22 cellular contexts compared by ENCODE assay signal in genomic region chr17:1732241-1733046, GRCh38. TPM values are rescaled to one million over a fixed set of nuclear protein-coding genes. Genes with fewer than 3 reads are reported as not detected.
A peak's percentile ranks its signal among the peaks of the same experiment; 100 is the strongest.
DNase-seq lines count a peak whose midpoint lies in the region; ATAC-seq, FAIRE-seq and TF ChIP-seq lines count a peak whose summit lies in the region.
"Had no signal": no experiment of that assay in that cellular context is flagged by ENCODE, and none has a peak within 500 bp of the region (broad histone marks: within the 10 kb centered on the region; RNA-seq: fewer than 3 reads in every experiment).

No MANE protein-coding gene starts in this region.

- H3K9me3 Mint-ChIP-seq in activated T-cell treated with anti-CD3 and anti-CD28 coated beads, Interleukin-2, amount 50 U/mL, for 24 hours, result no peaks in the 10 kb centered on the region
- no peaks in the 10 kb centered on the region for H3K9me3 Mint-ChIP-seq in activated T-cell treated with anti-CD3 and anti-CD28 coated beads, Interleukin-2, amount 50 U/mL, for 72 hours
- H3K9me3 Mint-ChIP-seq in activated naive CD8-positive, alpha-beta T cell treated with anti-CD3 and anti-CD28 coated beads, Interleukin-2, amount 50 U/mL, for 24 hours, result no peaks in the 10 kb centered on the region
- H3K9me3 Mint-ChIP-seq: CD8-positive, alpha-beta T cell had no signal

- H3K4me3 ChIP-seq in bronchial epithelial cell (ENCODE audit: low read depth, low read length) (no peak overlapping the region), neuronal stem cell (ENCODE audit: low read length in 2 of 2) (no peak overlapping the region)
- H3K4me3 ChIP-seq: MG63 had no signal

- no peak overlapping the region for H3K23ac ChIP-seq in neuronal stem cell (ENCODE audit: low read depth, low read length, poor library complexity)

- peaks cover 64% of the 10 kb centered on the region for H3K36me3 Mint-ChIP-seq in activated T-cell treated with anti-CD3 and anti-CD28 coated beads, Interleukin-2, amount 50 U/mL, for 24 hours (ENCODE audit: low read depth)
- no peaks in the 10 kb centered on the region for H3K36me3 Mint-ChIP-seq in activated T-cell treated with anti-CD3 and anti-CD28 coated beads, Interleukin-2, amount 50 U/mL, for 72 hours (ENCODE audit: insufficient read depth in 2 of 2)
- H3K36me3 Mint-ChIP-seq in activated naive CD8-positive, alpha-beta T cell treated with anti-CD3 and anti-CD28 coated beads, Interleukin-2, amount 50 U/mL, for 24 hours (ENCODE audit: low read depth), result peaks cover 3% of the 10 kb centered on the region

- no peak overlapping the region for H2BK12ac ChIP-seq in neuronal stem cell (ENCODE audit: low read length)

- H4K8ac ChIP-seq in neuronal stem cell (ENCODE audit: low read depth, low read length), result no peak overlapping the region

- peaks cover 6% of the 10 kb centered on the region for H3K79me1 ChIP-seq in neuronal stem cell (ENCODE audit: low read depth, low read length)

- H2BK5ac ChIP-seq in neuronal stem cell (ENCODE audit: low read length), result no peak overlapping the region

- TF ChIP-seq CTCF in bronchial epithelial cell (IDR thresholded peaks at IDR 0.05; ENCODE audit: insufficient read depth, low read length, severe bottlenecking), result no peak
- TF ChIP-seq CTCF in omental fat pad (IDR thresholded peaks at IDR 0.05), result no peak

- peak overlapping the region; percentile 38 for H3K14ac ChIP-seq in neuronal stem cell (ENCODE audit: low read length)

- no peaks in the 10 kb centered on the region for H3K9me3 ChIP-seq in neuronal stem cell (replicated peaks in 1 of 2; ENCODE audit: control insufficient read depth in 2 of 2, insufficient read depth in 1 of 2, low read depth in 1 of 2, low read length in 2 of 2)
- H3K9me3 ChIP-seq: BE2C, MG63 had no signal

- H3K4me2 ChIP-seq in neuronal stem cell (ENCODE audit: insufficient read depth, low read length, poor library complexity, severe bottlenecking), result no peak overlapping the region

- peak; percentile 23 for FAIRE-seq in bronchial epithelial cell (lab: Jason Lieb, UNC)
- FAIRE-seq: GM18507 had no signal

- CTCF ChIA-PET in HEK293T (lab: Yijun Ruan, JAX), result interaction anchor here (1.1 kb wide), 1 partner anchor 18 kb away, joined by 5 read pairs; no protein-coding TSS in a partner anchor

- H3K27me3 ChIP-seq in bronchial epithelial cell (ENCODE audit: control insufficient read depth, insufficient read depth, low read length) (no peaks in the 10 kb centered on the region), neuronal stem cell (ENCODE audit: control insufficient read depth in 3 of 3, insufficient read depth in 3 of 3, low read depth in 1 of 3, low read length in 3 of 3) (no peaks in the 10 kb centered on the region)
- H3K27me3 ChIP-seq: BE2C, MG63 had no signal

- no peak overlapping the region for H2AK5ac ChIP-seq in neuronal stem cell (ENCODE audit: low read depth, low read length)

- peaks cover 32% of the 10 kb centered on the region for H3K4me1 Mint-ChIP-seq in activated T-cell treated with anti-CD3 and anti-CD28 coated beads, Interleukin-2, amount 50 U/mL, for 24 hours (ENCODE audit: low read depth)
- H3K4me1 Mint-ChIP-seq in activated T-cell treated with anti-CD3 and anti-CD28 coated beads, Interleukin-2, amount 50 U/mL, for 72 hours (ENCODE audit: low read depth), result peaks cover 28% of the 10 kb centered on the region
- H3K4me1 Mint-ChIP-seq in activated naive CD8-positive, alpha-beta T cell treated with anti-CD3 and anti-CD28 coated beads, Interleukin-2, amount 50 U/mL, for 24 hours, result peaks cover 18% of the 10 kb centered on the region

- H3K18ac ChIP-seq in neuronal stem cell (ENCODE audit: low read length), result no peak overlapping the region

- H3K4me1 ChIP-seq in neuronal stem cell (ENCODE audit: control insufficient read depth in 2 of 2, insufficient read depth in 1 of 2, low read depth in 1 of 2, low read length in 2 of 2), result peaks cover 5 to 11% of the 10 kb centered on the region in 2 donors

- no peak overlapping the region for H3K27ac ChIP-seq in neuronal stem cell (replicated peaks; ENCODE audit: low read length)
- H3K27ac ChIP-seq: 22Rv1 had no signal

- no peak overlapping the region for H3K4me3 Mint-ChIP-seq in activated T-cell treated with anti-CD3 and anti-CD28 coated beads, Interleukin-2, amount 50 U/mL, for 24 hours
- no peak overlapping the region for H3K4me3 Mint-ChIP-seq in activated T-cell treated with anti-CD3 and anti-CD28 coated beads, Interleukin-2, amount 50 U/mL, for 72 hours
- no peak overlapping the region for H3K4me3 Mint-ChIP-seq in activated naive CD8-positive, alpha-beta T cell treated with anti-CD3 and anti-CD28 coated beads, Interleukin-2, amount 50 U/mL, for 24 hours
- H3K4me3 Mint-ChIP-seq: CD8-positive, alpha-beta T cell had no signal

- DNase-seq in activated T-cell treated with anti-CD3 and anti-CD28 coated beads, Interleukin-2, amount 50 U/mL, for 24 hours, result no peak
- no peak for DNase-seq in activated T-cell treated with anti-CD3 and anti-CD28 coated beads, Interleukin-2, amount 50 U/mL, for 72 hours
- DNase-seq in bronchial epithelial cell (ENCODE audit: low read depth) (no peak), neuronal stem cell (ENCODE audit: low spot score) (no peak), HEK293T (ENCODE audit: extremely low spot score) (no peak), epidermal melanocyte (ENCODE audit: insufficient read length, low spot score) (no peak), omental fat pad (ENCODE audit: low spot score) (no peak)
- no peak for DNase-seq in activated naive CD8-positive, alpha-beta T cell treated with anti-CD3 and anti-CD28 coated beads, Interleukin-2, amount 50 U/mL, for 24 hours
- DNase-seq: BE2C; CD8-positive, alpha-beta T cell; DMS79 treated with DMSO at 0.1 percent for 48 hours; GDM1; GOT3; MG63; NCI-H1105; NCI-H1694; NCI-H2227 treated with DMSO at 0.1 percent for 48 hours; NCI-H524; SIG-M5 had no signal

- POLR2A ChIA-PET in HEK293T (lab: Yijun Ruan, JAX), result no interaction called here

- no peak overlapping the region for H2AFZ ChIP-seq in neuronal stem cell (ENCODE audit: low read length)

- H3K27ac Mint-ChIP-seq in activated T-cell treated with anti-CD3 and anti-CD28 coated beads, Interleukin-2, amount 50 U/mL, for 24 hours, result peak overlapping the region; percentile 37
- no peak overlapping the region for H3K27ac Mint-ChIP-seq in activated T-cell treated with anti-CD3 and anti-CD28 coated beads, Interleukin-2, amount 50 U/mL, for 72 hours
- H3K27ac Mint-ChIP-seq in activated naive CD8-positive, alpha-beta T cell treated with anti-CD3 and anti-CD28 coated beads, Interleukin-2, amount 50 U/mL, for 24 hours, result no peak overlapping the region
- H3K27ac Mint-ChIP-seq: CD8-positive, alpha-beta T cell had no signal

- peak overlapping the region; percentile 53 for H3K9ac ChIP-seq in neuronal stem cell (ENCODE audit: low read depth, low read length, poor library complexity)

- no peak overlapping the region for H2BK120ac ChIP-seq in neuronal stem cell (ENCODE audit: low read depth, low read length)

- no peak for ATAC-seq in activated T-cell treated with anti-CD3 and anti-CD28 coated beads, Interleukin-2, amount 50 U/mL, for 72 hours (replicated peaks in 1 of 2)
- no peak for ATAC-seq in omental fat pad (ENCODE audit: low FRiP score)
- ATAC-seq in activated naive CD8-positive, alpha-beta T cell treated with anti-CD3 and anti-CD28 coated beads, Interleukin-2, amount 50 U/mL, for 24 hours, result no peak
- ATAC-seq: CD8-positive, alpha-beta T cell had no signal

- H2BK15ac ChIP-seq in neuronal stem cell (ENCODE audit: low read length), result no peak overlapping the region

- no peak overlapping the region for H3K4ac ChIP-seq in neuronal stem cell (ENCODE audit: low read length)

- H3K36me3 ChIP-seq in bronchial epithelial cell (ENCODE audit: control insufficient read depth, insufficient read depth, low read length) (peaks cover 17% of the 10 kb centered on the region), neuronal stem cell (replicated peaks in 1 of 2; ENCODE audit: control insufficient read depth in 2 of 2, insufficient read depth in 2 of 2, low read length in 2 of 2) (peaks cover 4 to 7% of the 10 kb centered on the region in 2 donors)
- H3K36me3 ChIP-seq: MG63 had no signal

- WGBS in neuronal stem cell (ENCODE audit: extremely low coverage in 2 of 2, insufficient read length in 2 of 2, insufficient replicate concordance in 1 of 2), 2 donors, result no CpG with 5 or more reads among the region's 24 CpGs

- no peaks in the 10 kb centered on the region for H3K27me3 Mint-ChIP-seq in activated T-cell treated with anti-CD3 and anti-CD28 coated beads, Interleukin-2, amount 50 U/mL, for 24 hours
- no peaks in the 10 kb centered on the region for H3K27me3 Mint-ChIP-seq in activated T-cell treated with anti-CD3 and anti-CD28 coated beads, Interleukin-2, amount 50 U/mL, for 72 hours (ENCODE audit: low read depth)
- H3K27me3 Mint-ChIP-seq in activated naive CD8-positive, alpha-beta T cell treated with anti-CD3 and anti-CD28 coated beads, Interleukin-2, amount 50 U/mL, for 24 hours, result no peaks in the 10 kb centered on the region

- H4K91ac ChIP-seq in neuronal stem cell (ENCODE audit: low read depth, low read length, poor library complexity), result no peak overlapping the region

RNA-seq across cellular contexts. Expression of gene WDR81, which starts 7.9 kb away (rescaled TPM):
- 10 to 100 TPM in 1 of 2 donors, 1 to 10 TPM in 1; 9.4 to 11.2 TPM for total RNA-seq in activated T-cell treated with anti-CD3 and anti-CD28 coated beads, Interleukin-2, amount 50 U/mL, for 72 hours
- total RNA-seq in bronchial epithelial cell (13.8 and 21.6 TPM in 2 replicates), omental fat pad (10 to 100 TPM; 39.2 to 71.1 (median 49.8) TPM)
- 2.8 TPM for polyA plus RNA-seq in neuronal stem cell (2013, experiment 1 of 2)
- polyA plus RNA-seq in neuronal stem cell (2013, experiment 2 of 2), result 3.3 TPM

RNA-seq across cellular contexts. Expression of gene SERPINF2, which starts 10.2 kb away (rescaled TPM):
- 1 to 10 TPM in 1 of 2 donors, under 1 TPM in 1; 0.89 to 1.6 TPM for total RNA-seq in activated T-cell treated with anti-CD3 and anti-CD28 coated beads, Interleukin-2, amount 50 U/mL, for 72 hours
- total RNA-seq in bronchial epithelial cell, result 0.79 and 1.5 TPM in 2 replicates
- 0.11 TPM for polyA plus RNA-seq in neuronal stem cell (2013, experiment 1 of 2)
- polyA plus RNA-seq in neuronal stem cell (2013, experiment 2 of 2), result 0.12 TPM
- total RNA-seq in omental fat pad, result 10 to 100 TPM in 2 of 4 donors, 1 to 10 TPM in 2; 6.0 to 28.8 (median 9.1) TPM
- polyA plus RNA-seq: AG04450 had no signal

RNA-seq across cellular contexts. Expression of gene TLCD2, which starts 22.3 kb away (rescaled TPM):
- 1 to 10 TPM in 1 of 2 donors, under 1 TPM in 1; 0.70 to 1.8 TPM for total RNA-seq in activated T-cell treated with anti-CD3 and anti-CD28 coated beads, Interleukin-2, amount 50 U/mL, for 72 hours
- total RNA-seq in bronchial epithelial cell (4.5 and 19.1 TPM in 2 replicates), omental fat pad (10 to 100 TPM in 3 of 4 donors, 1 to 10 TPM in 1; 7.1 to 16.5 (median 11.4) TPM)
- 0.75 TPM for polyA plus RNA-seq in neuronal stem cell (2013, experiment 1 of 2)
- 0.72 TPM for polyA plus RNA-seq in neuronal stem cell (2013, experiment 2 of 2)

RNA-seq across cellular contexts. Expression of gene SERPINF1, which starts 29.4 kb away (rescaled TPM):
- total RNA-seq in activated T-cell treated with anti-CD3 and anti-CD28 coated beads, Interleukin-2, amount 50 U/mL, for 72 hours, result 1 to 10 TPM in 1 of 2 donors, not detected in 1; 2.2 TPM
- total RNA-seq in bronchial epithelial cell (51.3 and 112 TPM in 2 replicates), omental fat pad (1,000 to 10,000 TPM in 3 of 4 donors, 100 to 1,000 TPM in 1; 868 to 2,171 (median 1,171) TPM)
- polyA plus RNA-seq in neuronal stem cell (2013, experiment 1 of 2), result 65.7 TPM
- polyA plus RNA-seq in neuronal stem cell (2013, experiment 2 of 2), result 62.7 TPM

RNA-seq across cellular contexts. Expression of gene PRPF8, which starts 47.8 kb away (rescaled TPM):
- 100 to 1,000 TPM; 332 to 390 TPM for total RNA-seq in activated T-cell treated with anti-CD3 and anti-CD28 coated beads, Interleukin-2, amount 50 U/mL, for 72 hours
- 57.7 and 71.0 TPM in 2 replicates for total RNA-seq in bronchial epithelial cell
- 95.4 TPM for polyA plus RNA-seq in neuronal stem cell (2013, experiment 1 of 2)
- polyA plus RNA-seq in neuronal stem cell (2013, experiment 2 of 2), result 97.1 TPM
- 100 to 1,000 TPM; 146 to 215 (median 183) TPM for total RNA-seq in omental fat pad
